ENCODE assay signal across 1 cellular context in genomic region chr6:152057832-152058498, GRCh38.
TF ChIP-seq lines count a peak whose summit lies in the region.

No MANE protein-coding gene starts in this region.

TF ChIP-seq in liver, 16 proteins besides CTCF, POLR2A, EP300 and RAD21:
- TF ChIP-seq REST (IDR thresholded peaks at IDR 0.05) (no peak), HNF4G (IDR thresholded peaks at IDR 0.05) (no peak), TAF1 (conservative IDR thresholded peaks at IDR 0.05) (no peak), GABPA (IDR thresholded peaks at IDR 0.05 in 1 of 2, conservative IDR thresholded peaks at IDR 0.05 in 1 of 2) (no peak), MAX (IDR thresholded peaks at IDR 0.05) (no peak), JUND (IDR thresholded peaks at IDR 0.05) (no peak), FOXA2 (IDR thresholded peaks at IDR 0.05) (peak; percentile 44)
